ENCODE assay signal across 26 cellular contexts in the genomic region with DNA sequence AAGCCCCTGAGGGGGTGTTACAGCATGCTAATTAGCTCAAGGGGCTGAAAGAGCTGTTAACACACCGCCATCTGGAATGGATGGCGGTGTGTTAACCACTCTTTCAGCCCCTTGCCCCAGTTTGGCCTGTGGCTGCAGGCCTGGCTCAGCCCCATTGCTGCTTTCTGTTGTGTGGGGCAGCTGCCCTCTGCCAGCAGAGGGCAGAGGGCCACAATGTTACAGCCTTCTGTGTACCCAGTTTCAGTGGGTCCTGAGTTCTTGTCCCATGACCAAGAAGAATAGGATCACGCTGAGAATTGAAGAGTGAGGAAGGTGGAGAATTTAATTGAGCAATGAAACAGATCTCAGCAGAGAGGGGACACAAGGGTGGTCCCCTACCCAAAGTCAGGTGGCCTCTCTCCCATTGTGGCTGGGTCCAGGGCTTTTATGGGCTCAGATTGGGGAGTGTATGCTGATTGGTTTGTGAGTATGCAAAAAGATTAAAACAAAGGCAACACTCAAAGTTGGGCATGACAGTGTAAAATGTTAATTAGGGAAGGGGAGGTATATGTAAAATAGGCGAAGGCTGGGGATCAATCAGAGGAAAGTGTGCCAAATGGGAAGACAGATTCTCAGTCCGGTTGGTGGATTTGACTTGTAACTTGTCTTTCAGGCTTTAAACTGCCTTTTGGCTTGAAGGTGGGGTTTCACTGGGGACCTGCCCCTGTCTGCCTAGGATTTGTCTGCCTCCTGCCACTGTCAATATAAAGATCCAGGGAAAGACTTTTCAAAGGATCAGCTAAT.
"Had no signal": no experiment of that assay in that cellular context is flagged by ENCODE, and none has a peak within 500 bp of the region (broad histone marks: within the 10 kb centered on the region; RNA-seq: fewer than 3 reads in every experiment).

No MANE protein-coding gene starts in this region.

- H3K4me3 Mint-ChIP-seq: activated CD4-positive, alpha-beta T cell treated with anti-CD3 and anti-CD28 coated beads, Interleukin-2, amount 10 ng/mL, durations not matched to agents 7 days and 5 days; memory B cell had no signal

- H3K4me3 ChIP-seq: adrenal gland, breast epithelium, coronary artery, gastroesophageal sphincter, heart left ventricle, left ventricle myocardium inferior, mucosa of descending colon, tibial nerve had no signal

- H3K4me1 Mint-ChIP-seq: activated CD4-positive, alpha-beta T cell treated with anti-CD3 and anti-CD28 coated beads, Interleukin-2, amount 10 ng/mL, durations not matched to agents 7 days and 5 days had no signal

- H3K36me3 ChIP-seq: adrenal gland, breast epithelium had no signal

- ATAC-seq: activated CD4-positive, CD25-positive, alpha-beta regulatory T cell treated with anti-CD3 and anti-CD28 coated beads, Interleukin-2, amount 50 U/mL, for 24 hours; activated naive CD4-positive, alpha-beta T cell treated with anti-CD3 and anti-CD28 coated beads, Interleukin-2, amount 50 U/mL, for 72 hours; esophagus mucosa; gastroesophageal sphincter; heart left ventricle; mucosa of descending colon; stimulated activated naive CD8-positive, alpha-beta T cell treated with anti-CD3 and anti-CD28 coated beads, Interleukin-15, Interleukin-2, amounts not matched to agents 100 U/mL and 50 U/mL, for 24 hours had no signal

- DNase-seq: activated CD4-positive, alpha-beta T cell treated with anti-CD3 and anti-CD28 coated beads, Interleukin-2, amount 10 ng/mL, durations not matched to agents 7 days and 5 days; activated CD8-positive, alpha-beta memory T cell treated with anti-CD3 and anti-CD28 coated beads, Interleukin-2, amount 50 U/mL, for 48 hours; activated effector memory CD4-positive, alpha-beta T cell treated with anti-CD3 and anti-CD28 coated beads, Interleukin-2, amount 50 U/mL, for 16 hours; activated T-cell treated with anti-CD3 and anti-CD28 coated beads, Interleukin-2, amount 50 U/mL, for 48 hours; adrenal gland; heart left ventricle; kidney glomerular epithelial cell; left ventricle myocardium inferior; mucosa of descending colon; naive B cell; retina; stimulated activated CD4-positive, alpha-beta T cell treated with anti-CD3 and anti-CD28 coated beads, Interleukin-12 subunit alpha, Interleukin-12 subunit beta, amount 100 ng/mL, for 4 hours; stimulated activated CD4-positive, alpha-beta T cell treated with anti-CD3 and anti-CD28 coated beads, Interleukin-1b, Interleukin-23, amount 100 ng/mL, for 48 hours; stimulated activated naive CD8-positive, alpha-beta T cell treated with anti-CD3 and anti-CD28 coated beads, Interleukin-15, Interleukin-2, amounts not matched to agents 100 U/mL and 50 U/mL, for 24 hours; T-helper 1 cell; T-helper 9 cell had no signal

- H3K4me1 ChIP-seq: adrenal gland, breast epithelium, gastroesophageal sphincter, heart left ventricle, tibial nerve had no signal

- H3K27ac ChIP-seq: adrenal gland, breast epithelium, coronary artery, gastroesophageal sphincter, heart left ventricle, left ventricle myocardium inferior, tibial nerve had no signal

- H3K27me3 ChIP-seq: adrenal gland, breast epithelium, gastroesophageal sphincter, heart left ventricle, tibial nerve had no signal

- FAIRE-seq: astrocyte, urothelium cell line had no signal

- H3K27ac Mint-ChIP-seq: activated CD4-positive, alpha-beta T cell treated with anti-CD3 and anti-CD28 coated beads, Interleukin-2, amount 10 ng/mL, durations not matched to agents 7 days and 5 days; activated naive CD4-positive, alpha-beta T cell treated with anti-CD3 and anti-CD28 coated beads, Interleukin-2, amount 50 U/mL, for 72 hours had no signal
